In the genomic region with DNA sequence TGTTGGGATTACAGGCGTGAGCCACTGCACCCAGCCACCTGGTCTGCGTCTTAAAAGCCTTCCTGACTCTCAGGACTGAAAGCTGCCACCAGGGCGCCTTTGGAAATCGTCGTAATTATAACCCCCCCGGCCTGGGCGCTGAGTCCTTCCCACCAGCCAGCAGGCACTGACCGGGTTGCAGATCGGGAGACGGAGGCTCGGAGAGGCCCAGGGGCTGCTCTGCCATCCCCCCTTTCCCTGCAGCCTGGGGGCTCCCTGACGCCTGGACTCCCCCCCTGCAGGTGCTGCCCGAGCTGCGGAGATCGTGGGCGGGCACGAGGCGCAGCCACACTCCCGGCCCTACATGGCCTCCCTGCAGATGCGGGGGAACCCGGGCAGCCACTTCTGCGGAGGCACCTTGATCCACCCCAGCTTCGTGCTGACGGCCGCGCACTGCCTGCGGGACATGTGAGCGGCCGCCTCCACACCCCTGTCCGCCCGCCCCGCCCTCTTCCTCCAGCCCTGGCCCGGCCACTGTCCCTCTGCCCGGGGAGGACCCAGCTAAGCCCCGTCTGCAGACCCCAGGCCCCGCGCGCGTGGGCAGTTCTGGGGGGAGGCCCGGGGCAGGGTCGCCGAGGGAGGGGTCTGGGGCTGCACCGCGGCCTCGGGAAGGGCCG, we compare ENCODE assay signal across 1 cellular context.
TF ChIP-seq lines count a peak whose summit lies in the region.

No MANE protein-coding gene starts in this region.

TF ChIP-seq in IMR-90, 13 proteins besides CTCF, POLR2A, EP300 and RAD21 (continued from another document):
- TF ChIP-seq, protein P1, sequence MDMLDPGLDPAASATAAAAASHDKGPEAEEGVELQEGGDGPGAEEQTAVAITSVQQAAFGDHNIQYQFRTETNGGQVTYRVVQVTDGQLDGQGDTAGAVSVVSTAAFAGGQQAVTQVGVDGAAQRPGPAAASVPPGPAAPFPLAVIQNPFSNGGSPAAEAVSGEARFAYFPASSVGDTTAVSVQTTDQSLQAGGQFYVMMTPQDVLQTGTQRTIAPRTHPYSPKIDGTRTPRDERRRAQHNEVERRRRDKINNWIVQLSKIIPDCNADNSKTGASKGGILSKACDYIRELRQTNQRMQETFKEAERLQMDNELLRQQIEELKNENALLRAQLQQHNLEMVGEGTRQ (IDR thresholded peaks at IDR 0.05; ENCODE audit: low read depth, low read length) = no peak
- no peak for TF ChIP-seq BHLHE40 (IDR thresholded peaks at IDR 0.05; ENCODE audit: low read depth, low read length)
- no peak for TF ChIP-seq RFX5 (IDR thresholded peaks at IDR 0.05; ENCODE audit: low read depth, low read length)
- no peak for TF ChIP-seq MAFK (IDR thresholded peaks at IDR 0.05; ENCODE audit: low read depth, low read length)
- TF ChIP-seq NFE2L2 (IDR thresholded peaks at IDR 0.05; ENCODE audit: low read depth, low read length) = no peak
- no peak for TF ChIP-seq MXI1 (IDR thresholded peaks at IDR 0.05; ENCODE audit: borderline replicate concordance, low read depth, low read length)
- TF ChIP-seq CEBPB (IDR thresholded peaks at IDR 0.05; ENCODE audit: low read depth, low read length) = no peak
- TF ChIP-seq FOS (IDR thresholded peaks at IDR 0.05; ENCODE audit: low read depth, low read length) = no peak
